17 cellular contexts compared by ENCODE assay signal in the genomic region with DNA sequence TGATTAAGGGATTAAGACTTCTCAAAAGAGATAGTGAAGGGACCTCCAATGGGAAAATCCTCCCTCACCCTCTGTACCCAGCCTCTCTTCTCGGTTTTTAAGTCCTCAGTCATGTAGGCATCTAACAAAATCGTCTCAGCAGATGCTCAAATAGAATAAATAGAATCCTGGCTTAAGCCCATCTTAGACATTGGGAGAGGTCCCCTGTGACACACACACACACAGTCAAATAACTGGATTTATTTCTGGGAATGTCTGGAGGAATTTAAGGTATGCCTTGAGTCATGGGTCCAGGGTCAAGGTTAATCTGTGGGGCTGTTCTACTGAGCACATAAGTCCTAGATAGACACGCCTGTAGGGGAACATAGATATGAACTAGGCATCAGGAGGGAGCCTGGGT.
DNase-seq lines count a peak whose midpoint lies in the region; ATAC-seq, FAIRE-seq and TF ChIP-seq lines count a peak whose summit lies in the region.
"Had no signal": no experiment of that assay in that cellular context is flagged by ENCODE, and none has a peak within 500 bp of the region (broad histone marks: within the 10 kb centered on the region; RNA-seq: fewer than 3 reads in every experiment).

No MANE protein-coding gene starts in this region.

- no peaks in the 10 kb centered on the region for H3K79me2 ChIP-seq in HCT116 (ENCODE audit: insufficient read depth, low read length)
- H3K79me2 ChIP-seq in astrocyte (ENCODE audit: insufficient read depth, low read length) = no peaks in the 10 kb centered on the region
- H3K79me2 ChIP-seq in keratinocyte (ENCODE audit: control insufficient read depth, insufficient read depth, low read length) = no peaks in the 10 kb centered on the region

- H3K36me3 Mint-ChIP-seq in astrocyte (ENCODE audit: low read depth, unreplicated experiment) = no peaks in the 10 kb centered on the region
- H3K36me3 Mint-ChIP-seq: type B pancreatic cell had no signal

- peaks cover 8% of the 10 kb centered on the region for H3K9me3 Mint-ChIP-seq in astrocyte (ENCODE audit: unreplicated experiment)
- H3K9me3 Mint-ChIP-seq: type B pancreatic cell had no signal

- H3K27me3 ChIP-seq in HCT116 (ENCODE audit: insufficient read depth, low read length) (no peaks in the 10 kb centered on the region; the same call in 1 of the 2 replicates), astrocyte (ENCODE audit: insufficient read depth, low read length) (no peaks in the 10 kb centered on the region), keratinocyte (ENCODE audit: control insufficient read depth, extremely low read depth, insufficient read depth, low read length) (no peaks in the 10 kb centered on the region)
- H3K27me3 ChIP-seq: colonic mucosa had no signal

- H3K9ac ChIP-seq in HCT116 (ENCODE audit: low read length) (no peak overlapping the region), astrocyte (ENCODE audit: low read length) (peak overlapping the region; percentile 78), keratinocyte (ENCODE audit: control insufficient read depth, extremely low read depth, insufficient read depth, low read length) (no peak overlapping the region)

- no TSS peak for BruUV-seq in HCT116 (replicated peaks; lab: Mats Ljungman, UMichigan)

- peak; percentile 64; the same call in 1 of the 2 replicates for ATAC-seq in HCT116
- ATAC-seq in activated CD4-positive, CD25-positive, alpha-beta regulatory T cell treated with anti-CD3 and anti-CD28 coated beads, Interleukin-2, amount 50 U/mL, for 24 hours = no peak
- no peak for ATAC-seq in HG02642 (IDR thresholded peaks at IDR 0.05; ENCODE audit: poor library complexity, unreplicated experiment)
- ATAC-seq: left cardiac atrium, Panc1 had no signal

- RAD21 ChIA-PET in HCT116 (lab: Charles Lee; ENCODE audit: low non-redundant PET in 1 of 2, low total read pairs in 2 of 2, uncharacterized antibody in 2 of 2, unreplicated experiment in 2 of 2) = no interaction called here

- peak overlapping the region; percentile 66 for H3K4me2 ChIP-seq in HCT116 (ENCODE audit: low read length)
- H3K4me2 ChIP-seq in astrocyte (ENCODE audit: low read length) = peak overlapping the region; percentile 73
- H3K4me2 ChIP-seq in keratinocyte (ENCODE audit: control insufficient read depth, extremely low read depth, insufficient read depth, low read depth, low read length) = no peak overlapping the region

- dilution Hi-C loops in keratinocyte (cut with MboI; ENCODE audit: extremely low pct_ligation_motif_present, low sequenced_read_pairs) = no loop called here

- H3K4me3 Mint-ChIP-seq in astrocyte (ENCODE audit: unreplicated experiment) = no peak overlapping the region
- H3K4me3 Mint-ChIP-seq: type B pancreatic cell had no signal

- H3K36me3 ChIP-seq in HCT116 (ENCODE audit: control insufficient read depth in 1 of 2, insufficient read depth in 2 of 2, low read length in 2 of 2) (no peaks in the 10 kb centered on the region), astrocyte (ENCODE audit: insufficient read depth, low read length) (no peaks in the 10 kb centered on the region), keratinocyte (ENCODE audit: control insufficient read depth in 2 of 2, extremely low read depth in 1 of 2, insufficient read depth in 2 of 2, low read length in 2 of 2) (no peaks in the 10 kb centered on the region)
- H3K36me3 ChIP-seq: colonic mucosa had no signal

- POLR2A ChIA-PET in HCT116 (lab: Charles Lee) = interaction anchor here (0.9 kb wide), 1 partner anchor 1046 kb away, joined by 3 read pairs; no protein-coding TSS in a partner anchor

- H3K4me1 ChIP-seq in HCT116 (ENCODE audit: control insufficient read depth in 1 of 2, insufficient read depth in 2 of 2, low read length in 2 of 2) (peaks cover 12 to 38% of the 10 kb centered on the region in 2 experiments), astrocyte (ENCODE audit: insufficient read depth, low read length) (peaks cover 64% of the 10 kb centered on the region), keratinocyte (ENCODE audit: control insufficient read depth, extremely low read depth, insufficient read depth, low read length) (peaks cover 33% of the 10 kb centered on the region)
- H3K4me1 ChIP-seq: colonic mucosa had no signal

- H3K9me3 ChIP-seq in HCT116 (ENCODE audit: control insufficient read depth in 1 of 2, insufficient read depth in 1 of 2, low read depth in 1 of 2, low read length in 2 of 2) (peaks cover 0 to 7% of the 10 kb centered on the region in 2 experiments; a peak in 1 of 4 replicates), astrocyte (ENCODE audit: insufficient read depth, low read depth, low read length) (peaks cover 3% of the 10 kb centered on the region), keratinocyte (ENCODE audit: control insufficient read depth, low read depth, low read length) (peaks cover 6% of the 10 kb centered on the region)
- H3K9me3 ChIP-seq: colonic mucosa had no signal

- TF ChIP-seq CTCF in HCT116 (IDR thresholded peaks at IDR 0.05 in 2 of 3, conservative IDR thresholded peaks at IDR 0.05 in 1 of 3; ENCODE audit: borderline replicate concordance in 1 of 3, insufficient read depth in 1 of 3, low read depth in 2 of 3, low read length in 2 of 3) (no peak), astrocyte (IDR thresholded peaks at IDR 0.05; ENCODE audit: insufficient read depth, low read depth, low read length) (no peak), keratinocyte (optimal IDR thresholded peaks at IDR 0.05 in 1 of 3, IDR thresholded peaks at IDR 0.05 in 1 of 3, conservative IDR thresholded peaks at IDR 0.05 in 1 of 3; ENCODE audit: extremely low read depth in 1 of 3, insufficient read depth in 2 of 3, low read length in 3 of 3) (no peak)

- no peak overlapping the region for H3K27ac ChIP-seq in HCT116 (ENCODE audit: low read depth, low read length)
- peak overlapping the region; percentile 93 for H3K27ac ChIP-seq in astrocyte (ENCODE audit: low read depth, low read length)
- H3K27ac ChIP-seq in keratinocyte (ENCODE audit: control insufficient read depth, insufficient read depth, low read length) = no peak overlapping the region
- H3K27ac ChIP-seq: colonic mucosa had no signal

- FAIRE-seq in astrocyte (lab: Jason Lieb, UNC) = peak; percentile 96
- peak; percentile 79 for FAIRE-seq in keratinocyte (lab: Jason Lieb, UNC)
- FAIRE-seq: GM18507 had no signal

- peaks cover 2% of the 10 kb centered on the region for H3K9me1 ChIP-seq in keratinocyte (ENCODE audit: control insufficient read depth, extremely low read depth, insufficient read depth, low read length)

- H3K27ac Mint-ChIP-seq in astrocyte (ENCODE audit: unreplicated experiment) = peak overlapping the region; percentile 95
- H3K27ac Mint-ChIP-seq: type B pancreatic cell had no signal

- H2AFZ ChIP-seq in HCT116 (ENCODE audit: low read depth, low read length, poor library complexity, severe bottlenecking) = no peak overlapping the region
- no peak overlapping the region for H2AFZ ChIP-seq in astrocyte (ENCODE audit: low read depth, low read length)
- H2AFZ ChIP-seq in keratinocyte (ENCODE audit: control insufficient read depth, low read length) = no peak overlapping the region

- no peak for TF ChIP-seq RAD21 in HCT116 (IDR thresholded peaks at IDR 0.05; ENCODE audit: low read depth)

- intact Hi-C loops in HCT116 (cut with micrococcal nuclease) = no loop called here

- no peak for TF ChIP-seq POLR2A in HCT116 (IDR thresholded peaks at IDR 0.05; ENCODE audit: borderline replicate concordance, extremely low read depth, insufficient read depth, insufficient read length)

- DNase-seq in A172 (ENCODE audit: low spot score) (peak; percentile 90), HCT116 (ENCODE audit: low read depth, low spot score) (no peak), astrocyte (ENCODE audit: low read depth) (peak; percentile 90), keratinocyte (ENCODE audit: low read depth, low spot score) (no peak), iPS-NIHi11 (ENCODE audit: low spot score) (no peak), NCI-H526 treated with DMSO at 0.1 percent for 48 hours (lab: John Stamatoyannopoulos, UW) (no peak)
- DNase-seq: activated naive CD4-positive, alpha-beta T cell; colonic mucosa; DND-41; left cardiac atrium; stimulated activated CD8-positive, alpha-beta memory T cell treated with anti-CD3 and anti-CD28 coated beads, Interleukin-4, amount 100 ng/mL, for 48 hours; T-helper 9 cell had no signal

- H3K4me3 ChIP-seq in HCT116 (replicated peaks in 1 of 2; ENCODE audit: low read depth in 1 of 2, low read length in 2 of 2) (no peak overlapping the region), astrocyte (ENCODE audit: insufficient read depth, low read depth, low read length) (no peak overlapping the region), keratinocyte (ENCODE audit: control insufficient read depth in 2 of 3, extremely low read depth in 1 of 3, insufficient read depth in 2 of 3, low read depth in 1 of 3, low read length in 3 of 3) (no peak overlapping the region)
- H3K4me3 ChIP-seq: colonic mucosa had no signal

- H3K27me3 Mint-ChIP-seq in astrocyte (ENCODE audit: low read depth, unreplicated experiment) = no peaks in the 10 kb centered on the region

- peaks cover 55% of the 10 kb centered on the region for H3K4me1 Mint-ChIP-seq in astrocyte (ENCODE audit: low read depth, unreplicated experiment)

- H3K9me2 ChIP-seq in HCT116 (ENCODE audit: insufficient read depth) = no peaks in the 10 kb centered on the region

- CTCF ChIA-PET in HCT116 (lab: Charles Lee) = no interaction called here

- H4K20me1 ChIP-seq in HCT116 (ENCODE audit: insufficient read depth) = no peaks in the 10 kb centered on the region
- H4K20me1 ChIP-seq in astrocyte (ENCODE audit: insufficient read depth, low read length) = no peaks in the 10 kb centered on the region
- no peaks in the 10 kb centered on the region for H4K20me1 ChIP-seq in keratinocyte (ENCODE audit: control insufficient read depth, extremely low read depth, insufficient read depth, low read length)

TF ChIP-seq in HCT116, 20 proteins besides CTCF, POLR2A, EP300 and RAD21:
- no peak for TF ChIP-seq FOSL1 (IDR thresholded peaks at IDR 0.05; ENCODE audit: low read depth)
- no peak for TF ChIP-seq JUND (IDR thresholded peaks at IDR 0.05)
- no peak for TF ChIP-seq SP1 (IDR thresholded peaks at IDR 0.05; ENCODE audit: low read depth)

Comparison
In these comparisons a context has a peak if more than half of its experiments do, and no peak if none do; other contexts are left out.
1. DNase-seq: peak in A172 (single experiment) and astrocyte (single experiment); none in HCT116 (single experiment), keratinocyte (single experiment), iPS-NIHi11 (single experiment) and NCI-H526 treated with DMSO at 0.1 percent for 48 hours (single experiment).